8 cellular contexts compared by ENCODE assay signal in the genomic region with DNA sequence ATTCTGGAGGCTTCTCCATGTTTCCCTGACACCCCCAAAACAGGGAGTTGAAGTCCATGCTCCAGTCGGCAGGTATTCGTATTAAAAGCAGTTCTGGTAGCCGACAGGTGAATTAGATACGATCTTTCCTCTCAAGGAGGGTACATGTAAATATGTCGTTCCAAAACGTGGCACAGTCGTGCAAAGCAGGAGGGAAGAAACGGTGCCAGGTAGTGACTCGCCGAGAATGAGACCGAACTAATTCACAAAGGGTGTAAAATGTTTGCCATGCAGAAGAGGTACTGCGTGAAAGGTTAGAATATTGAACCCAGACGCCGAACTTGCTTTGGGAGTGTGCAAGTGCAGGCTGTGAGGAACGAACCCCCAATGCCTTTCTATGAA. TPM values are rescaled to one million over a fixed set of nuclear protein-coding genes. Genes with fewer than 3 reads are reported as not detected.
DNase-seq lines count a peak whose midpoint lies in the region; FAIRE-seq lines count a peak whose summit lies in the region.

No MANE protein-coding gene starts in this region.

- DNase-seq in DMS 273 (lab: John Stamatoyannopoulos, UW; ENCODE audit: unreplicated experiment): peak; percentile 35
- DNase-seq in DMS 273 treated with DMSO at 0.1 percent for 48 hours (lab: John Stamatoyannopoulos, UW): no peak
- no peak for DNase-seq in SJSA1 (ENCODE audit: low read depth in 1 of 2, low spot score in 2 of 2)
- peak; percentile 15 for DNase-seq in fibroblast of peridontal ligament (ENCODE audit: extremely low read depth)
- peak; percentile 19 for DNase-seq in putamen (ENCODE audit: low spot score)
- no peak for DNase-seq in NCI-H345 (lab: John Stamatoyannopoulos, UW)
- DNase-seq in HTR-8/SVneo (ENCODE audit: insufficient read length, low spot score): no peak
- no peak for DNase-seq in ACHN

- peaks cover 7% of the 10 kb centered on the region; the same call in 1 of the 2 replicates for H3K4me1 ChIP-seq in SJSA1 (replicated peaks)

- peak overlapping the region; percentile 82 for H3K4me3 ChIP-seq in SJSA1

- peak overlapping the region; percentile 71 for H3K27ac ChIP-seq in SJSA1

- H3K9me3 ChIP-seq in SJSA1 (replicated peaks): no peaks in the 10 kb centered on the region

- H3K27me3 ChIP-seq in SJSA1 (replicated peaks): no peaks in the 10 kb centered on the region

- FAIRE-seq in HTR-8/SVneo (lab: Jason Lieb, UNC): no peak

- in situ Hi-C loops in ACHN (cut with HindIII; ENCODE audit: low pct_ligation_motif_present, low pct_unique_long_range_greater_than_20kb, low sequenced_read_pairs): no loop called here

- H3K36me3 ChIP-seq in SJSA1: peaks cover 50% of the 10 kb centered on the region

RNA-seq across cellular contexts. Expression of a gene that starts 0.5 kb away (rescaled TPM):
- total RNA-seq in SJSA1 (2014; rRNA removed; shearing (Covaris generic)): 25.5 and 32.8 TPM in 2 replicates

RNA-seq across cellular contexts. Expression of a gene that starts 37.0 kb away (rescaled TPM):
- not detected in 2 replicates for total RNA-seq in SJSA1 (2014; rRNA removed; shearing (Covaris generic))

RNA-seq across cellular contexts. Expression of a gene that starts 55.6 kb away (rescaled TPM):
- not detected in 2 replicates for total RNA-seq in SJSA1 (2014; rRNA removed; shearing (Covaris generic))

Comparison
In these comparisons a context has a peak if more than half of its experiments do, and no peak if none do; other contexts are left out.
1. DNase-seq: peak in DMS 273 (single experiment), fibroblast of peridontal ligament (single experiment) and putamen (single experiment); none in DMS 273 treated with DMSO at 0.1 percent for 48 hours (single experiment), SJSA1 (0 of 2), NCI-H345 (single experiment), HTR-8/SVneo (single experiment) and ACHN (single experiment).